Comparison of ENCODE assay signal across 14 cellular contexts in the genomic region with DNA sequence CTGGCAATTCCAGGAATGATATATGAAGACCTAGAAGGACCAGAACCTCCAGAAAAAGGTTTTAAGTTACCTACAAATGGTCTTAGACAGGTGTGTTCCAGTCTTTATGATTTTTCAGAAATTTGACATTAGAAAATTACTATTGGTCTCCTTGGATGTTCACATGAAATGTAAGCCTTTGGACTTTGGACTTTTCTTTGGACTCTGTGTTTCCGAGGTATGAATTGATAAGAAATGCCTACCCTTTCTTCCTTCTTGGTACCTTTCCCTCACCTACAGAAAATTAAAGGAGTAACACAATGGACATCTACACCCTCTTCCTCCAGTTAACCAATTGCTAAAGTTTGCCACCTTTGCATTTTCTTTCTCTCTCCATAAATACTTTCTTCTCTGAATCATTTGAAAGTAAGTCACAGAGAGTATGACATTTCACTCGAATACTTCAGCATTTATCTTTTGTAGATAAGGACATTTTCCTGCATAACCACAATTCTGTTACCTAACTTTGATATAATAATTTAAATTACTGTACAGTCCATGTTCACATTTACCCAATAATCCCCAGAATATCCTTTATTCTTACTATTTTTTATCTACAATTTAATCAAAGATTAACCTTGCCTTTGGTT. TPM values are rescaled to one million over a fixed set of nuclear protein-coding genes. Genes with fewer than 3 reads are reported as not detected.
DNase-seq lines count a peak whose midpoint lies in the region; ATAC-seq lines count a peak whose summit lies in the region.
"Had no signal": no experiment of that assay in that cellular context is flagged by ENCODE, and none has a peak within 500 bp of the region (broad histone marks: within the 10 kb centered on the region; RNA-seq: fewer than 3 reads in every experiment).

No MANE protein-coding gene starts in this region.

- no peak for DNase-seq in T-helper 2 cell treated with Interferon-gamma antibody and Interleukin-4, amounts not matched to agents 5 μg/mL and 100 μg/mL, for 36 hours (ENCODE audit: low spot score)
- no peak for DNase-seq in T-helper 2 cell
- no peak for DNase-seq in CD4-positive, alpha-beta memory T cell
- DNase-seq in stimulated activated naive B cell treated with anti-CD40 and anti-IgM and Interleukin-4, amounts not matched to agents 10 μg/mL and 1 μg/mL and 100 μg/mL, for 72 hours, result no peak
- DNase-seq: Calu3, DMS 273 treated with DMSO at 0.1 percent for 48 hours, GM23248 had no signal

- H3K27ac Mint-ChIP-seq in T-helper 2 cell treated with Interferon-gamma antibody and Interleukin-4, amounts not matched to agents 5 μg/mL and 100 μg/mL, for 36 hours, result peak overlapping the region; percentile 21
- H3K27ac Mint-ChIP-seq in CD4-positive, alpha-beta memory T cell, result peak overlapping the region in 5 of 7 donors; percentile 2 to 71 (median 57)
- peak overlapping the region; percentile 66 for H3K27ac Mint-ChIP-seq in activated T-helper 17 cell treated with anti-CD3 and anti-CD28 coated beads, Interleukin-2, amount 50 U/mL, for 72 hours
- H3K27ac Mint-ChIP-seq in stimulated activated naive B cell treated with anti-CD40 and anti-IgM and Interleukin-4, amounts not matched to agents 10 μg/mL and 1 μg/mL and 100 μg/mL, for 72 hours, result peak overlapping the region; percentile 63
- H3K27ac Mint-ChIP-seq: CD14-positive monocyte had no signal

- no peak overlapping the region for H3K4me3 ChIP-seq in CD4-positive, alpha-beta memory T cell (ENCODE audit: low read length in 2 of 2)
- H3K4me3 ChIP-seq: GM23248 had no signal

- CTCF ChIA-PET in CD4-positive, alpha-beta memory T cell (lab: Charles Lee; ENCODE audit: partially characterized antibody), result no interaction called here

- H3K4me1 Mint-ChIP-seq in T-helper 2 cell treated with Interferon-gamma antibody and Interleukin-4, amounts not matched to agents 5 μg/mL and 100 μg/mL, for 36 hours (ENCODE audit: low read depth), result peaks cover 27% of the 10 kb centered on the region
- peaks cover 16 to 21% (median 18%) of the 10 kb centered on the region in 4 donors for H3K4me1 Mint-ChIP-seq in CD4-positive, alpha-beta memory T cell
- H3K4me1 Mint-ChIP-seq in activated T-helper 17 cell treated with anti-CD3 and anti-CD28 coated beads, Interleukin-2, amount 50 U/mL, for 72 hours, result peaks cover 26% of the 10 kb centered on the region
- H3K4me1 Mint-ChIP-seq in stimulated activated naive B cell treated with anti-CD40 and anti-IgM and Interleukin-4, amounts not matched to agents 10 μg/mL and 1 μg/mL and 100 μg/mL, for 72 hours, result peaks cover 0 to 2% of the 10 kb centered on the region in 2 donors
- H3K4me1 Mint-ChIP-seq: CD14-positive monocyte had no signal

- H3K27me3 Mint-ChIP-seq in T-helper 2 cell treated with Interferon-gamma antibody and Interleukin-4, amounts not matched to agents 5 μg/mL and 100 μg/mL, for 36 hours (ENCODE audit: low read depth), result no peaks in the 10 kb centered on the region
- H3K27me3 Mint-ChIP-seq in CD4-positive, alpha-beta memory T cell, result no peaks in the 10 kb centered on the region
- H3K27me3 Mint-ChIP-seq in activated T-helper 17 cell treated with anti-CD3 and anti-CD28 coated beads, Interleukin-2, amount 50 U/mL, for 72 hours, result no peaks in the 10 kb centered on the region
- no peaks in the 10 kb centered on the region for H3K27me3 Mint-ChIP-seq in stimulated activated naive B cell treated with anti-CD40 and anti-IgM and Interleukin-4, amounts not matched to agents 10 μg/mL and 1 μg/mL and 100 μg/mL, for 72 hours
- H3K27me3 Mint-ChIP-seq: IgD-negative memory B cell had no signal

- no peaks in the 10 kb centered on the region for H3K27me3 ChIP-seq in CD4-positive, alpha-beta memory T cell (ENCODE audit: insufficient read depth, low read length)

- H3K27ac ChIP-seq in CD4-positive, alpha-beta memory T cell (ENCODE audit: low read depth, low read length), result no peak overlapping the region
- H3K27ac ChIP-seq: 22Rv1, GM23248 had no signal

- H3K36me3 Mint-ChIP-seq in T-helper 2 cell treated with Interferon-gamma antibody and Interleukin-4, amounts not matched to agents 5 μg/mL and 100 μg/mL, for 36 hours (ENCODE audit: low read depth), result peaks cover 75% of the 10 kb centered on the region
- H3K36me3 Mint-ChIP-seq in CD4-positive, alpha-beta memory T cell, result peaks cover 69 to 76% of the 10 kb centered on the region in 2 donors
- H3K36me3 Mint-ChIP-seq in activated T-helper 17 cell treated with anti-CD3 and anti-CD28 coated beads, Interleukin-2, amount 50 U/mL, for 72 hours (ENCODE audit: low read depth), result no peaks in the 10 kb centered on the region
- H3K36me3 Mint-ChIP-seq in stimulated activated naive B cell treated with anti-CD40 and anti-IgM and Interleukin-4, amounts not matched to agents 10 μg/mL and 1 μg/mL and 100 μg/mL, for 72 hours, result peaks cover 39 to 66% of the 10 kb centered on the region in 2 donors

- H3K4me1 ChIP-seq in CD4-positive, alpha-beta memory T cell (ENCODE audit: insufficient read depth, low read length), result no peaks in the 10 kb centered on the region

- ATAC-seq in activated T-helper 17 cell treated with anti-CD3 and anti-CD28 coated beads, Interleukin-2, amount 50 U/mL, for 72 hours (replicated peaks), result no peak
- no peak for ATAC-seq in stimulated activated naive B cell treated with anti-CD40 and anti-IgM and Interleukin-4, amounts not matched to agents 10 μg/mL and 1 μg/mL and 100 μg/mL, for 72 hours (replicated peaks)
- ATAC-seq in HG03442 (IDR thresholded peaks at IDR 0.05; ENCODE audit: unreplicated experiment) (no peak), HG03196 (IDR thresholded peaks at IDR 0.05; ENCODE audit: unreplicated experiment) (no peak)
- ATAC-seq: HCT116 had no signal

- H3K9me3 Mint-ChIP-seq in T-helper 2 cell treated with Interferon-gamma antibody and Interleukin-4, amounts not matched to agents 5 μg/mL and 100 μg/mL, for 36 hours, result peaks cover 4% of the 10 kb centered on the region
- H3K9me3 Mint-ChIP-seq in CD4-positive, alpha-beta memory T cell, result no peaks in the 10 kb centered on the region
- H3K9me3 Mint-ChIP-seq in activated T-helper 17 cell treated with anti-CD3 and anti-CD28 coated beads, Interleukin-2, amount 50 U/mL, for 72 hours, result no peaks in the 10 kb centered on the region
- no peaks in the 10 kb centered on the region for H3K9me3 Mint-ChIP-seq in stimulated activated naive B cell treated with anti-CD40 and anti-IgM and Interleukin-4, amounts not matched to agents 10 μg/mL and 1 μg/mL and 100 μg/mL, for 72 hours
- H3K9me3 Mint-ChIP-seq: IgD-negative memory B cell had no signal

- no peak overlapping the region for H3K4me3 Mint-ChIP-seq in T-helper 2 cell treated with Interferon-gamma antibody and Interleukin-4, amounts not matched to agents 5 μg/mL and 100 μg/mL, for 36 hours
- no peak overlapping the region for H3K4me3 Mint-ChIP-seq in CD4-positive, alpha-beta memory T cell
- no peak overlapping the region for H3K4me3 Mint-ChIP-seq in activated T-helper 17 cell treated with anti-CD3 and anti-CD28 coated beads, Interleukin-2, amount 50 U/mL, for 72 hours
- H3K4me3 Mint-ChIP-seq in stimulated activated naive B cell treated with anti-CD40 and anti-IgM and Interleukin-4, amounts not matched to agents 10 μg/mL and 1 μg/mL and 100 μg/mL, for 72 hours, result no peak overlapping the region
- H3K4me3 Mint-ChIP-seq: CD14-positive monocyte, IgD-negative memory B cell had no signal

- intact Hi-C loops in CD4-positive, alpha-beta memory T cell (cut with micrococcal nuclease), result no loop called here

- POLR2A ChIA-PET in CD4-positive, alpha-beta memory T cell (lab: Charles Lee; ENCODE audit: partially characterized antibody), result no interaction called here

- H3K9me3 ChIP-seq in CD4-positive, alpha-beta memory T cell (ENCODE audit: control insufficient read depth in 1 of 2, low read length in 2 of 2), result no peaks in the 10 kb centered on the region

- H3K36me3 ChIP-seq in CD4-positive, alpha-beta memory T cell (ENCODE audit: insufficient read depth, low read length), result peaks cover 21% of the 10 kb centered on the region

RNA-seq across cellular contexts. Expression of gene CEP192, which starts 26.2 kb away (rescaled TPM):
- total RNA-seq in CD4-positive, alpha-beta memory T cell, result 10 to 100 TPM; 42.5 to 45.5 TPM
- 1 to 10 TPM; 3.3 to 9.6 TPM for polyA plus RNA-seq in CD4-positive, alpha-beta memory T cell
- 10 to 100 TPM; 35.3 to 62.0 TPM for total RNA-seq in activated T-helper 17 cell treated with anti-CD3 and anti-CD28 coated beads, Interleukin-2, amount 50 U/mL, for 72 hours
